Comparison of ENCODE assay signal across 12 cellular contexts in genomic region chrX:110699109-110699508, GRCh38.
A peak's percentile ranks its signal among the peaks of the same experiment; 100 is the strongest.
DNase-seq lines count a peak whose midpoint lies in the region; ATAC-seq lines count a peak whose summit lies in the region.
"Had no signal": no experiment of that assay in that cellular context is flagged by ENCODE, and none has a peak within 500 bp of the region (broad histone marks: within the 10 kb centered on the region; RNA-seq: fewer than 3 reads in every experiment).

No MANE protein-coding gene starts in this region.

- DNase-seq in RPMI7951 (ENCODE audit: low read depth) (peak; percentile 68), occipital lobe (lab: John Stamatoyannopoulos, UW) (no peak), NCI-H69 (lab: John Stamatoyannopoulos, UW) (no peak)
- DNase-seq: NCI-H2029; stimulated activated CD4-positive, alpha-beta T cell treated with anti-CD3 and anti-CD28 coated beads, Interleukin-2, amount 100 ng/mL, for 24 hours; stimulated activated naive CD8-positive, alpha-beta T cell treated with anti-CD3 and anti-CD28 coated beads, Interleukin-15, Interleukin-2, amounts not matched to agents 100 U/mL and 50 U/mL, for 24 hours; T-helper 17 cell had no signal

- ATAC-seq in GM19438 (IDR thresholded peaks at IDR 0.05; ENCODE audit: low read depth, unreplicated experiment), result peak; percentile 35
- ATAC-seq in HG02885 (IDR thresholded peaks at IDR 0.05; ENCODE audit: poor library complexity, unreplicated experiment), result peak; percentile 24
- no peak for ATAC-seq in HG03439 (IDR thresholded peaks at IDR 0.05; ENCODE audit: unreplicated experiment)
- no peak for ATAC-seq in GM19328 (IDR thresholded peaks at IDR 0.05; ENCODE audit: unreplicated experiment)
- ATAC-seq: HCT116; stimulated activated naive CD8-positive, alpha-beta T cell treated with anti-CD3 and anti-CD28 coated beads, Interleukin-15, Interleukin-2, amounts not matched to agents 100 U/mL and 50 U/mL, for 24 hours; T-helper 17 cell had no signal

Comparison
In these comparisons a context has a peak if more than half of its experiments do, and no peak if none do; other contexts are left out.
1. ATAC-seq: peak in GM19438 (single experiment) and HG02885 (single experiment); none in HG03439 (single experiment) and GM19328 (single experiment).